In genomic region chr5:149466457-149466972, GRCh38 we compare ENCODE assay signal across 13 cellular contexts.
DNase-seq lines count a peak whose midpoint lies in the region; FAIRE-seq and TF ChIP-seq lines count a peak whose summit lies in the region.
"Had no signal": no experiment of that assay in that cellular context is flagged by ENCODE, and none has a peak within 500 bp of the region (broad histone marks: within the 10 kb centered on the region; RNA-seq: fewer than 3 reads in every experiment).

No MANE protein-coding gene starts in this region.

- H3K36me3 ChIP-seq in HAP-1 (replicated peaks): no peaks in the 10 kb centered on the region

- H3K4me3 ChIP-seq in HAP-1: no peak overlapping the region
- H3K4me3 ChIP-seq: skin epidermis had no signal

- no peaks in the 10 kb centered on the region for H3K9me3 ChIP-seq in HAP-1

- H3K4me1 ChIP-seq in HAP-1: no peaks in the 10 kb centered on the region

- no peak for FAIRE-seq in urothelium cell line (lab: Jason Lieb, UNC)
- no peak for FAIRE-seq in GM12891 (lab: Jason Lieb, UNC)
- FAIRE-seq: G401.6 had no signal

- DNase-seq in stimulated activated CD4-positive, alpha-beta T cell treated with anti-CD3 and anti-CD28 coated beads, Interleukin-15, amount 100 ng/mL, for 24 hours: peak; percentile 25
- no peak for DNase-seq in stimulated activated CD4-positive, alpha-beta T cell treated with anti-CD3 and anti-CD28 coated beads, Interleukin-4, amount 100 ng/mL, for 1 hour
- DNase-seq in SK-N-DZ (ENCODE audit: low spot score): peak; percentile 52
- peak; percentile 75 for DNase-seq in iris pigment epithelial cell (ENCODE audit: low read depth)
- peak; percentile 67 for DNase-seq in urothelium cell line (ENCODE audit: low spot score)
- DNase-seq in HAP-1 (ENCODE audit: low spot score in 2 of 2): no peak
- no peak for DNase-seq in GM12891 (ENCODE audit: insufficient read length, low spot score)
- no peak for DNase-seq in NCI-H1105 treated with DMSO at 0.1 percent for 48 hours (lab: John Stamatoyannopoulos, UW)
- DNase-seq: activated naive CD4-positive, alpha-beta T cell treated with anti-CD3 and anti-CD28 coated beads, Interleukin-2, amount 50 U/mL, for 16 hours; hippocampal formation; RPMI8226 had no signal

- peaks cover 5% of the 10 kb centered on the region; the same call in 1 of the 2 replicates for H3K27me3 ChIP-seq in HAP-1 (ENCODE audit: low read depth)

- TF ChIP-seq POLR2A in GM12891 (IDR thresholded peaks at IDR 0.05; ENCODE audit: low read depth, low read length): no peak

- in situ Hi-C loops in HAP-1 (cut with MboI; ENCODE audit: low sequenced_read_pairs): no loop called here

TF ChIP-seq in GM12891, 5 proteins besides CTCF, POLR2A, EP300 and RAD21:
- TF ChIP-seq POLR2AphosphoS5 (IDR thresholded peaks at IDR 0.05; ENCODE audit: low read depth, low read length) (no peak), POU2F2 (IDR thresholded peaks at IDR 0.05; ENCODE audit: low read depth, low read length) (no peak), PAX5 (IDR thresholded peaks at IDR 0.05; ENCODE audit: insufficient read depth, low read length, severe bottlenecking) (no peak), SPI1 (IDR thresholded peaks at IDR 0.05; ENCODE audit: low read depth, low read length) (no peak), TAF1 (IDR thresholded peaks at IDR 0.05; ENCODE audit: low read depth, low read length) (no peak)

Comparison
In these comparisons a context has a peak if more than half of its experiments do, and no peak if none do; other contexts are left out.
1. DNase-seq: peak in stimulated activated CD4-positive, alpha-beta T cell treated with anti-CD3 and anti-CD28 coated beads, Interleukin-15, amount 100 ng/mL, for 24 hours (single experiment), SK-N-DZ (single experiment), iris pigment epithelial cell (single experiment) and urothelium cell line (single experiment); none in stimulated activated CD4-positive, alpha-beta T cell treated with anti-CD3 and anti-CD28 coated beads, Interleukin-4, amount 100 ng/mL, for 1 hour (single experiment), HAP-1 (0 of 2), GM12891 (single experiment) and NCI-H1105 treated with DMSO at 0.1 percent for 48 hours (single experiment).